Comparison of ENCODE assay signal across 2 cellular contexts in genomic region chr3:182612332-182612731, GRCh38.
TF ChIP-seq lines count a peak whose summit lies in the region.

No MANE protein-coding gene starts in this region.

TF ChIP-seq in GM12878, 131 proteins besides CTCF, POLR2A, EP300 and RAD21:
- no peak for TF ChIP-seq ATF7 (IDR thresholded peaks at IDR 0.05; ENCODE audit: low read depth)
- TF ChIP-seq ZNF24 (IDR thresholded peaks at IDR 0.05), result peak; percentile 55; the same call in 1 of the 2 replicates

TF ChIP-seq in K562, 482 proteins besides CTCF, POLR2A, EP300 and RAD21:
- TF ChIP-seq SETDB1 (IDR thresholded peaks at IDR 0.05; ENCODE audit: low read length) (no peak), ZNF24 (IDR thresholded peaks at IDR 0.05) (peak; percentile 66), CBFA2T2 (conservative IDR thresholded peaks at IDR 0.05) (no peak)
